In genomic region chr16:54873081-54873480, GRCh38 we compare ENCODE assay signal across 17 cellular contexts. TPM values are rescaled to one million over a fixed set of nuclear protein-coding genes. Genes with fewer than 3 reads are reported as not detected.
DNase-seq lines count a peak whose midpoint lies in the region; ATAC-seq, FAIRE-seq and TF ChIP-seq lines count a peak whose summit lies in the region.
"Had no signal": no experiment of that assay in that cellular context is flagged by ENCODE, and none has a peak within 500 bp of the region (broad histone marks: within the 10 kb centered on the region; RNA-seq: fewer than 3 reads in every experiment).

No MANE protein-coding gene starts in this region.

- no peak for ATAC-seq in GM23338
- no peak for ATAC-seq in GM19324 (IDR thresholded peaks at IDR 0.05; ENCODE audit: low FRiP score, unreplicated experiment)

- H3K4me3 ChIP-seq in GM23338 (no peak overlapping the region), bronchial epithelial cell (ENCODE audit: low read depth, low read length) (no peak overlapping the region), mesendoderm (ENCODE audit: low read length) (no peak overlapping the region)
- H3K4me3 ChIP-seq: SJSA1 had no signal

- no peaks in the 10 kb centered on the region for H3K79me2 ChIP-seq in GM23338 (replicated peaks; ENCODE audit: insufficient read depth)
- H3K79me2 ChIP-seq in mesendoderm (ENCODE audit: control insufficient read depth, insufficient read depth, low read length), result no peaks in the 10 kb centered on the region

- H3K4me1 Mint-ChIP-seq in GM23338, result peaks cover 10% of the 10 kb centered on the region

- H4K5ac ChIP-seq in mesendoderm (ENCODE audit: low read length), result no peak overlapping the region

- peak overlapping the region; percentile 80; the same call in 1 of the 2 replicates for H2AFZ ChIP-seq in GM23338

- no peak overlapping the region for H3K9ac ChIP-seq in mesendoderm (ENCODE audit: low read length)

- peaks cover 19% of the 10 kb centered on the region for H3K9me2 ChIP-seq in GM23338 (ENCODE audit: insufficient read depth)

- no peaks in the 10 kb centered on the region for H3K27me3 ChIP-seq in GM23338 (ENCODE audit: insufficient read depth)
- H3K27me3 ChIP-seq in bronchial epithelial cell (ENCODE audit: control insufficient read depth, insufficient read depth, low read length), result no peaks in the 10 kb centered on the region
- H3K27me3 ChIP-seq in mesendoderm (ENCODE audit: insufficient read depth, low read length, poor library complexity), result no peaks in the 10 kb centered on the region
- H3K27me3 ChIP-seq: SJSA1 had no signal

- H3K27ac Mint-ChIP-seq in GM23338, result no peak overlapping the region

- peaks cover under 1% of the 10 kb centered on the region for H3K27me3 Mint-ChIP-seq in GM23338 (ENCODE audit: insufficient read depth, low read depth, poor library complexity)

- H3K56ac ChIP-seq in mesendoderm (ENCODE audit: low read length), result no peak overlapping the region

- H2BK5ac ChIP-seq in mesendoderm (ENCODE audit: low read length), result no peak overlapping the region

- peaks cover 16% of the 10 kb centered on the region; the same call in 1 of the 2 replicates for H3K4me1 ChIP-seq in GM23338 (ENCODE audit: insufficient read depth)
- H3K4me1 ChIP-seq in mesendoderm (ENCODE audit: control insufficient read depth, low read depth, low read length), result no peaks in the 10 kb centered on the region
- H3K4me1 ChIP-seq: Caco-2, SJSA1 had no signal

- WGBS in mesendoderm (ENCODE audit: extremely low coverage, insufficient coverage, low lambda C conversion rate), result no CpG with 5 or more reads among the region's 4 CpGs

- H4K8ac ChIP-seq in mesendoderm (ENCODE audit: low read depth, low read length), result no peak overlapping the region

- H3K23ac ChIP-seq in mesendoderm (ENCODE audit: low read length), result no peak overlapping the region

- FAIRE-seq in bronchial epithelial cell (lab: Jason Lieb, UNC), result no peak
- FAIRE-seq: A204.1 had no signal

- H3K36me3 Mint-ChIP-seq in GM23338 (ENCODE audit: low read depth), result no peaks in the 10 kb centered on the region; the same call in 2 of the 3 replicates

- H3K27ac ChIP-seq in GM23338 (ENCODE audit: low read depth) (no peak overlapping the region), mesendoderm (ENCODE audit: low read depth, low read length) (no peak overlapping the region)
- H3K27ac ChIP-seq: SJSA1 had no signal

- no peak overlapping the region for H3K18ac ChIP-seq in mesendoderm (ENCODE audit: low read length)

- no peaks in the 10 kb centered on the region for H3K36me3 ChIP-seq in GM23338 (ENCODE audit: insufficient read depth)
- no peaks in the 10 kb centered on the region for H3K36me3 ChIP-seq in bronchial epithelial cell (ENCODE audit: control insufficient read depth, insufficient read depth, low read length)
- H3K36me3 ChIP-seq in mesendoderm (ENCODE audit: control insufficient read depth, insufficient read depth, low read length), result no peaks in the 10 kb centered on the region
- H3K36me3 ChIP-seq: SJSA1 had no signal

- H4K20me1 ChIP-seq in GM23338 (replicated peaks; ENCODE audit: insufficient read depth), result no peaks in the 10 kb centered on the region

- H2BK120ac ChIP-seq in mesendoderm (ENCODE audit: low read depth, low read length), result no peak overlapping the region

- no peaks in the 10 kb centered on the region for H3K79me1 ChIP-seq in mesendoderm (ENCODE audit: low read length)

- H2AK5ac ChIP-seq in mesendoderm (ENCODE audit: low read length), result no peak overlapping the region

- DNase-seq in AG08395 (ENCODE audit: low spot score) (peak; percentile 41), GM23338 (ENCODE audit: low spot score) (peak; percentile 2), bronchial epithelial cell (ENCODE audit: low read depth) (peak; percentile 57), mesendoderm (peak; percentile 11), Kasumi-1 (lab: John Stamatoyannopoulos, UW) (no peak), MV-4-11 (lab: John Stamatoyannopoulos, UW) (no peak)
- DNase-seq: AML-193, Caco-2, HCEC 1CT, NCI-H1048, NCI-H146, NCI-H2081, NCI-H510A, NCI-H774 had no signal

- no peak overlapping the region for H3K4me3 Mint-ChIP-seq in GM23338

- H3K4ac ChIP-seq in mesendoderm (ENCODE audit: low read depth, low read length), result no peak overlapping the region

- no peak overlapping the region for H2BK15ac ChIP-seq in mesendoderm (replicated peaks; ENCODE audit: low read depth)

- no peak overlapping the region for H3K4me2 ChIP-seq in GM23338
- no peak overlapping the region for H3K4me2 ChIP-seq in mesendoderm (ENCODE audit: low read length)

- peaks cover 5% of the 10 kb centered on the region; the same call in 1 of the 3 replicates for H3K9me3 Mint-ChIP-seq in GM23338

- no peaks in the 10 kb centered on the region for H3F3A ChIP-seq in GM23338 (replicated peaks; ENCODE audit: low read depth)

- TF ChIP-seq CTCF in GM23338 (conservative IDR thresholded peaks at IDR 0.05; ENCODE audit: low read depth in 2 of 2), result no peak
- no peak for TF ChIP-seq CTCF in bronchial epithelial cell (IDR thresholded peaks at IDR 0.05; ENCODE audit: insufficient read depth, low read length, severe bottlenecking)

TF ChIP-seq in GM23338, 12 proteins besides CTCF, POLR2A, EP300 and RAD21 (continues in another document):
- TF ChIP-seq CREB1 (CRISPR knock-in tag; IDR thresholded peaks at IDR 0.05; ENCODE audit: low read depth) (no peak), ZNF114 (CRISPR knock-in tag; IDR thresholded peaks at IDR 0.05) (no peak), ETS1 (IDR thresholded peaks at IDR 0.05) (no peak), EZH2phosphoT487 (IDR thresholded peaks at IDR 0.05; ENCODE audit: unreplicated experiment) (no peak), REST (IDR thresholded peaks at IDR 0.05; ENCODE audit: unreplicated experiment) (no peak), EZH2 (IDR thresholded peaks at IDR 0.05; ENCODE audit: low read depth, unreplicated experiment) (no peak), POLR2AphosphoS5 (IDR thresholded peaks at IDR 0.05; ENCODE audit: low read depth) (no peak), STAT1 (IDR thresholded peaks at IDR 0.05; ENCODE audit: unreplicated experiment) (no peak), ZNF331 (CRISPR knock-in tag; IDR thresholded peaks at IDR 0.05; ENCODE audit: low read depth) (no peak), JUNB (IDR thresholded peaks at IDR 0.05; ENCODE audit: unreplicated experiment) (no peak)

RNA-seq across cellular contexts. Expression of gene IRX5, which starts 57.6 kb away (rescaled TPM):
- total RNA-seq in GM23338 (2014; rRNA removed; shearing (Covaris generic)), result 0.07 and 0.35 TPM in 2 replicates
- 0.31 and 0.39 TPM in 2 replicates for polyA plus RNA-seq in GM23338 (2016; fragmentation: Nextera tagmentation; extraction: Ambion mirVana)
- 6.1 and 6.3 TPM in 2 replicates for total RNA-seq in bronchial epithelial cell
- polyA plus RNA-seq in mesendoderm (2013, experiment 1 of 2), result 0.27 TPM
- polyA plus RNA-seq in mesendoderm (2013, experiment 2 of 2), result 0.21 TPM

Comparison
In these comparisons a context has a peak if more than half of its experiments do, and no peak if none do; other contexts are left out.
1. DNase-seq: peak in AG08395 (single experiment), GM23338 (single experiment), bronchial epithelial cell (single experiment) and mesendoderm (single experiment); none in Kasumi-1 (0 of 2) and MV-4-11 (single experiment).